In genomic region chr12:31715283-31715825, GRCh38 we compare ENCODE assay signal across 8 cellular contexts. TPM values are rescaled to one million over a fixed set of nuclear protein-coding genes. Genes with fewer than 3 reads are reported as not detected.
DNase-seq lines count a peak whose midpoint lies in the region; ATAC-seq, FAIRE-seq and TF ChIP-seq lines count a peak whose summit lies in the region.

No MANE protein-coding gene starts in this region.

- no peak overlapping the region for H3K27ac Mint-ChIP-seq in astrocyte (ENCODE audit: unreplicated experiment)
- H3K27ac Mint-ChIP-seq in neural progenitor cell, result no peak overlapping the region

- H3K9ac ChIP-seq in astrocyte (ENCODE audit: low read length) (no peak overlapping the region), neural progenitor cell (no peak overlapping the region)

- no peaks in the 10 kb centered on the region for H3F3A ChIP-seq in neural progenitor cell (ENCODE audit: low read depth)

- TF ChIP-seq CTCF in left ventricle myocardium inferior (IDR thresholded peaks at IDR 0.05; ENCODE audit: borderline replicate concordance), result no peak
- TF ChIP-seq CTCF in astrocyte (IDR thresholded peaks at IDR 0.05; ENCODE audit: insufficient read depth, low read depth, low read length), result no peak
- no peak for TF ChIP-seq CTCF in neural progenitor cell (IDR thresholded peaks at IDR 0.05)
- TF ChIP-seq CTCF in sigmoid colon (IDR thresholded peaks at IDR 0.05), result no peak

- H3K9me3 ChIP-seq in left ventricle myocardium inferior (replicated peaks), result peaks cover 21% of the 10 kb centered on the region
- H3K9me3 ChIP-seq in astrocyte (ENCODE audit: insufficient read depth, low read depth, low read length), result no peaks in the 10 kb centered on the region
- H3K9me3 ChIP-seq in neural progenitor cell (ENCODE audit: low read depth), result no peaks in the 10 kb centered on the region
- no peaks in the 10 kb centered on the region for H3K9me3 ChIP-seq in sigmoid colon

- peaks cover 4% of the 10 kb centered on the region for H3K9me3 Mint-ChIP-seq in astrocyte (ENCODE audit: unreplicated experiment)
- H3K9me3 Mint-ChIP-seq in neural progenitor cell, result peaks cover 4% of the 10 kb centered on the region

- TF ChIP-seq POLR2A in sigmoid colon (IDR thresholded peaks at IDR 0.05) (no peak), H54 (IDR thresholded peaks at IDR 0.05; ENCODE audit: low read depth, low read length) (no peak)

- H3K36me3 Mint-ChIP-seq in astrocyte (ENCODE audit: low read depth, unreplicated experiment), result peaks cover 4% of the 10 kb centered on the region
- peaks cover 5% of the 10 kb centered on the region for H3K36me3 Mint-ChIP-seq in neural progenitor cell

- no peaks in the 10 kb centered on the region for H3K4me1 ChIP-seq in left ventricle myocardium inferior
- H3K4me1 ChIP-seq in astrocyte (ENCODE audit: insufficient read depth, low read length), result no peaks in the 10 kb centered on the region
- H3K4me1 ChIP-seq in neural progenitor cell, result peaks cover 7% of the 10 kb centered on the region
- H3K4me1 ChIP-seq in sigmoid colon, result no peaks in the 10 kb centered on the region

- no peak for TF ChIP-seq EP300 in sigmoid colon (IDR thresholded peaks at IDR 0.05)

- no peaks in the 10 kb centered on the region for H3K27me3 Mint-ChIP-seq in astrocyte (ENCODE audit: low read depth, unreplicated experiment)
- H3K27me3 Mint-ChIP-seq in neural progenitor cell (ENCODE audit: insufficient read depth, low read depth), result peaks cover 2% of the 10 kb centered on the region

- H4K20me1 ChIP-seq in astrocyte (ENCODE audit: insufficient read depth, low read length) (no peaks in the 10 kb centered on the region), neural progenitor cell (ENCODE audit: low read depth) (no peaks in the 10 kb centered on the region)

- H3K4me1 Mint-ChIP-seq in astrocyte (ENCODE audit: low read depth, unreplicated experiment), result peaks cover 4% of the 10 kb centered on the region
- no peaks in the 10 kb centered on the region for H3K4me1 Mint-ChIP-seq in neural progenitor cell

- H3K4me2 ChIP-seq in astrocyte (ENCODE audit: low read length) (no peak overlapping the region), neural progenitor cell (no peak overlapping the region)

- intact Hi-C loops in left ventricle myocardium inferior (cut with micrococcal nuclease), result no loop called here
- intact Hi-C loops in left ventricle myocardium superior (cut with micrococcal nuclease), result no loop called here
- intact Hi-C loops in sigmoid colon (cut with DNase I), result no loop called here

- H3K36me3 ChIP-seq in left ventricle myocardium inferior (peaks cover 16% of the 10 kb centered on the region), astrocyte (ENCODE audit: insufficient read depth, low read length) (no peaks in the 10 kb centered on the region), neural progenitor cell (no peaks in the 10 kb centered on the region), sigmoid colon (peaks cover 0 to 10% (median 3%) of the 10 kb centered on the region in 4 donors)

- DNase-seq in left ventricle myocardium inferior (no peak), left ventricle myocardium superior (no peak), astrocyte (ENCODE audit: low read depth) (peak; percentile 56), neural progenitor cell (ENCODE audit: low spot score) (no peak), sigmoid colon (no peak), H54 (ENCODE audit: insufficient read length, low spot score) (no peak), ureter (ENCODE audit: low spot score) (no peak)

- ATAC-seq in left ventricle myocardium superior (no peak), HG03460 (IDR thresholded peaks at IDR 0.05; ENCODE audit: unreplicated experiment) (peak; percentile 81)

- H2AFZ ChIP-seq in astrocyte (ENCODE audit: low read depth, low read length) (no peak overlapping the region), neural progenitor cell (replicated peaks) (peak overlapping the region; percentile 1)

- FAIRE-seq in astrocyte (lab: Jason Lieb, UNC) (no peak), H54 (lab: Jason Lieb, UNC) (no peak)

- H3K4me3 ChIP-seq in left ventricle myocardium inferior (no peak overlapping the region), astrocyte (ENCODE audit: insufficient read depth, low read depth, low read length) (no peak overlapping the region), neural progenitor cell (no peak overlapping the region), sigmoid colon (no peak overlapping the region)

- H3K27ac ChIP-seq in left ventricle myocardium inferior (replicated peaks) (peak overlapping the region; percentile 37), astrocyte (ENCODE audit: low read depth, low read length) (no peak overlapping the region), neural progenitor cell (no peak overlapping the region), sigmoid colon (no peak overlapping the region)

- H3K4me3 Mint-ChIP-seq in astrocyte (ENCODE audit: unreplicated experiment), result no peak overlapping the region
- H3K4me3 Mint-ChIP-seq in neural progenitor cell, result no peak overlapping the region

- 54 to 83% methylated on average over 5 of the region's 5 CpGs for WGBS in sigmoid colon, 2 donors

- H3K79me2 ChIP-seq in astrocyte (ENCODE audit: insufficient read depth, low read length), result no peaks in the 10 kb centered on the region
- no peaks in the 10 kb centered on the region for H3K79me2 ChIP-seq in neural progenitor cell (ENCODE audit: low read depth)

- no peaks in the 10 kb centered on the region for H3K27me3 ChIP-seq in left ventricle myocardium inferior (ENCODE audit: low read depth)
- H3K27me3 ChIP-seq in astrocyte (ENCODE audit: insufficient read depth, low read length), result no peaks in the 10 kb centered on the region
- H3K27me3 ChIP-seq in neural progenitor cell, result no peaks in the 10 kb centered on the region
- H3K27me3 ChIP-seq in sigmoid colon, result no peaks in the 10 kb centered on the region

RNA-seq across cellular contexts. Expression of gene AMN1, which starts 13.5 kb away (rescaled TPM):
- 13.9 TPM for total RNA-seq in left ventricle myocardium inferior
- total RNA-seq in left ventricle myocardium superior, result 16.7 TPM
- total RNA-seq in astrocyte, result 3.6 and 3.9 TPM in 2 replicates
- 18.3 and 29.4 TPM in 2 replicates for total RNA-seq in neural progenitor cell (ENCODE audit: low replicate concordance)
- 10 to 100 TPM in 3 of 4 donors, 1 to 10 TPM in 1; 5.5 to 13.2 (median 11.0) TPM for total RNA-seq in sigmoid colon
- 10 to 100 TPM in 1 of 3 donors, 1 to 10 TPM in 2; 2.4 to 10.2 (median 5.5) TPM for polyA plus RNA-seq in sigmoid colon
- 16.6 TPM for total RNA-seq in ureter

RNA-seq across cellular contexts. Expression of gene ETFBKMT, which starts 55.9 kb away (rescaled TPM):
- total RNA-seq in left ventricle myocardium inferior, result 6.6 TPM
- 7.9 TPM for total RNA-seq in left ventricle myocardium superior
- 2.1 and 2.2 TPM in 2 replicates for total RNA-seq in astrocyte
- total RNA-seq in neural progenitor cell (ENCODE audit: low replicate concordance), result 1.5 and 2.7 TPM in 2 replicates
- 1 to 10 TPM; 2.5 to 4.4 (median 3.0) TPM for total RNA-seq in sigmoid colon
- polyA plus RNA-seq in sigmoid colon, result 1 to 10 TPM; 1.2 to 2.3 (median 1.4) TPM
- total RNA-seq in ureter, result 5.6 TPM
